Comparison of ENCODE assay signal across 9 cellular contexts in genomic region chr19:50332014-50332263, GRCh38. TPM values are rescaled to one million over a fixed set of nuclear protein-coding genes. Genes with fewer than 3 reads are reported as not detected.
DNase-seq lines count a peak whose midpoint lies in the region; ATAC-seq and TF ChIP-seq lines count a peak whose summit lies in the region.
"Had no signal": no experiment of that assay in that cellular context is flagged by ENCODE, and none has a peak within 500 bp of the region (broad histone marks: within the 10 kb centered on the region; RNA-seq: fewer than 3 reads in every experiment).

No MANE protein-coding gene starts in this region.

- intact Hi-C loops in Right ventricle myocardium superior (cut with DNase I) = no loop called here
- intact Hi-C loops in upper lobe of right lung (cut with DNase I) = no loop called here

- no peaks in the 10 kb centered on the region for H3K9me3 Mint-ChIP-seq in activated T-helper 17 cell treated with anti-CD3 and anti-CD28 coated beads, Interleukin-2, amount 50 U/mL, for 72 hours
- peaks cover 4% of the 10 kb centered on the region for H3K9me3 Mint-ChIP-seq in memory B cell
- H3K9me3 Mint-ChIP-seq in HFFc6 = peaks cover 23% of the 10 kb centered on the region

- DNase-seq in right atrium auricular region (ENCODE audit: low spot score) = no peak
- DNase-seq in Right ventricle myocardium superior = no peak
- DNase-seq in memory B cell (ENCODE audit: low spot score in 2 of 2) = no peak
- DNase-seq in upper lobe of right lung = peak; percentile 62
- no peak for DNase-seq in HFFc6
- DNase-seq in SHP77 treated with DMSO at 0.1 percent for 48 hours (lab: John Stamatoyannopoulos, UW) = no peak
- DNase-seq in GM13976 (ENCODE audit: low spot score) = no peak
- DNase-seq: NCI-H446 had no signal

- H3K9me3 ChIP-seq in right atrium auricular region (no peaks in the 10 kb centered on the region), upper lobe of right lung (no peaks in the 10 kb centered on the region)

- H3K36me3 Mint-ChIP-seq in activated T-helper 17 cell treated with anti-CD3 and anti-CD28 coated beads, Interleukin-2, amount 50 U/mL, for 72 hours (ENCODE audit: low read depth) = peaks cover 48% of the 10 kb centered on the region
- peaks cover 21% of the 10 kb centered on the region for H3K36me3 Mint-ChIP-seq in memory B cell
- H3K36me3 Mint-ChIP-seq in HFFc6 (ENCODE audit: low read depth) = peaks cover 8% of the 10 kb centered on the region

- H3K36me3 ChIP-seq in right atrium auricular region (no peaks in the 10 kb centered on the region), upper lobe of right lung (no peaks in the 10 kb centered on the region)

- H3K27me3 ChIP-seq in right atrium auricular region = no peaks in the 10 kb centered on the region
- peaks cover 10% of the 10 kb centered on the region for H3K27me3 ChIP-seq in upper lobe of right lung

- peak overlapping the region; percentile 82 for H3K4me3 Mint-ChIP-seq in activated T-helper 17 cell treated with anti-CD3 and anti-CD28 coated beads, Interleukin-2, amount 50 U/mL, for 72 hours
- H3K4me3 Mint-ChIP-seq in memory B cell (peak overlapping the region; percentile 75), HFFc6 (no peak overlapping the region)

- peak overlapping the region; percentile 76 for H3K27ac Mint-ChIP-seq in activated T-helper 17 cell treated with anti-CD3 and anti-CD28 coated beads, Interleukin-2, amount 50 U/mL, for 72 hours
- peak overlapping the region; percentile 56 for H3K27ac Mint-ChIP-seq in memory B cell
- H3K27ac Mint-ChIP-seq in HFFc6 = no peak overlapping the region

- H3K4me3 ChIP-seq in right atrium auricular region (no peak overlapping the region), upper lobe of right lung (peak overlapping the region; percentile 59)

- TF ChIP-seq CTCF in right atrium auricular region (IDR thresholded peaks at IDR 0.05) (no peak), upper lobe of right lung (IDR thresholded peaks at IDR 0.05) (no peak), HFFc6 (IDR thresholded peaks at IDR 0.05) (no peak), GM13976 (IDR thresholded peaks at IDR 0.05; ENCODE audit: borderline replicate concordance, control extremely low read depth, extremely low read depth, insufficient read depth, missing control alignments) (no peak)

- peaks cover 41% of the 10 kb centered on the region for H3K27me3 Mint-ChIP-seq in activated T-helper 17 cell treated with anti-CD3 and anti-CD28 coated beads, Interleukin-2, amount 50 U/mL, for 72 hours
- H3K27me3 Mint-ChIP-seq in memory B cell (peaks cover 9% of the 10 kb centered on the region), HFFc6 (ENCODE audit: insufficient read depth) (peaks cover 46% of the 10 kb centered on the region)

- H3K27ac ChIP-seq in right atrium auricular region = peak overlapping the region; percentile 62 to 77
- peak overlapping the region; percentile 83 for H3K27ac ChIP-seq in upper lobe of right lung

- peaks cover 0 to 40% of the 10 kb centered on the region in 2 donors for H3K4me1 ChIP-seq in right atrium auricular region
- peaks cover 19% of the 10 kb centered on the region for H3K4me1 ChIP-seq in upper lobe of right lung

- H3K4me1 Mint-ChIP-seq in activated T-helper 17 cell treated with anti-CD3 and anti-CD28 coated beads, Interleukin-2, amount 50 U/mL, for 72 hours = peaks cover 44% of the 10 kb centered on the region
- H3K4me1 Mint-ChIP-seq in memory B cell (peaks cover 67% of the 10 kb centered on the region), HFFc6 (ENCODE audit: low read depth) (peaks cover 12% of the 10 kb centered on the region; the same call in 1 of the 2 replicates)

- in situ Hi-C loops in GM13976 (cut with MboI; ENCODE audit: low sequenced_read_pairs, unreplicated experiment) = no loop called here

- ATAC-seq in Right ventricle myocardium superior (ENCODE audit: poor library complexity) (no peak), memory B cell (ENCODE audit: low read depth) (no peak), upper lobe of right lung (no peak)
- ATAC-seq in activated T-helper 17 cell treated with anti-CD3 and anti-CD28 coated beads, Interleukin-2, amount 50 U/mL, for 72 hours (replicated peaks) = no peak

RNA-seq across cellular contexts. Expression of gene KCNC3, which starts 2.8 kb away (rescaled TPM):
- total RNA-seq in right atrium auricular region = 1 to 10 TPM; 1.4 to 2.0 TPM
- total RNA-seq in Right ventricle myocardium superior = 2.0 TPM
- total RNA-seq in activated T-helper 17 cell treated with anti-CD3 and anti-CD28 coated beads, Interleukin-2, amount 50 U/mL, for 72 hours = 10 to 100 TPM; 12.8 to 18.8 TPM
- total RNA-seq in upper lobe of right lung = 12.8 TPM
- total RNA-seq in HFFc6 (2021; fragmentation: NEBNext Ultra II Directional; extraction: Animal tissue kit (Norgen Biotek cat#: 25700)) = not detected

RNA-seq across cellular contexts. Expression of gene NAPSA, which starts 33.5 kb away (rescaled TPM):
- total RNA-seq in right atrium auricular region (under 1 TPM in 1 of 2 donors, not detected in 1; 0.31 TPM), Right ventricle myocardium superior (0.40 TPM), upper lobe of right lung (1,895 TPM)
- total RNA-seq in activated T-helper 17 cell treated with anti-CD3 and anti-CD28 coated beads, Interleukin-2, amount 50 U/mL, for 72 hours = 10 to 100 TPM; 54.6 to 86.0 TPM
- under 1 TPM in 4 of 6 experiments, not detected in 2; 0.12 to 0.66 (median 0.41) TPM for total RNA-seq in HFFc6 (2021; fragmentation: NEBNext Ultra II Directional; extraction: Animal tissue kit (Norgen Biotek cat#: 25700))

RNA-seq across cellular contexts. Expression of gene NR1H2, which starts 44.3 kb away (rescaled TPM):
- 100 to 1,000 TPM in 1 of 2 donors, 10 to 100 TPM in 1; 97.0 to 121 TPM for total RNA-seq in right atrium auricular region
- 68.4 TPM for total RNA-seq in Right ventricle myocardium superior
- 10 to 100 TPM; 58.3 to 81.3 TPM for total RNA-seq in activated T-helper 17 cell treated with anti-CD3 and anti-CD28 coated beads, Interleukin-2, amount 50 U/mL, for 72 hours
- total RNA-seq in upper lobe of right lung = 101 TPM
- total RNA-seq in HFFc6 (2021; fragmentation: NEBNext Ultra II Directional; extraction: Animal tissue kit (Norgen Biotek cat#: 25700)) = 10 to 100 TPM; 66.6 to 76.0 (median 70.1) TPM

RNA-seq across cellular contexts. Expression of gene POLD1, which starts 52.2 kb away (rescaled TPM):
- total RNA-seq in right atrium auricular region (1 to 10 TPM; 5.9 to 10.0 TPM), Right ventricle myocardium superior (7.8 TPM), upper lobe of right lung (34.4 TPM)
- 100 to 1,000 TPM; 146 to 202 TPM for total RNA-seq in activated T-helper 17 cell treated with anti-CD3 and anti-CD28 coated beads, Interleukin-2, amount 50 U/mL, for 72 hours
- total RNA-seq in HFFc6 (2021; fragmentation: NEBNext Ultra II Directional; extraction: Animal tissue kit (Norgen Biotek cat#: 25700)) = 10 to 100 TPM; 21.7 to 37.8 (median 33.7) TPM

Comparison
In these comparisons a context has a peak if more than half of its experiments do, and no peak if none do; other contexts are left out.
1. RNA of gene NAPSA, which starts 33.5 kb away (total RNA-seq): 1,895 TPM in upper lobe of right lung (single experiment) and 54.6 to 86.0 TPM in activated T-helper 17 cell treated with anti-CD3 and anti-CD28 coated beads, Interleukin-2, amount 50 U/mL, for 72 hours; 0.40 TPM in Right ventricle myocardium superior (single experiment), 0.12 to 0.66 TPM in HFFc6 and 0.31 TPM in right atrium auricular region; every median in the first group is over 10 times any median in the second.